1 cellular context compared by ENCODE assay signal in the genomic region with DNA sequence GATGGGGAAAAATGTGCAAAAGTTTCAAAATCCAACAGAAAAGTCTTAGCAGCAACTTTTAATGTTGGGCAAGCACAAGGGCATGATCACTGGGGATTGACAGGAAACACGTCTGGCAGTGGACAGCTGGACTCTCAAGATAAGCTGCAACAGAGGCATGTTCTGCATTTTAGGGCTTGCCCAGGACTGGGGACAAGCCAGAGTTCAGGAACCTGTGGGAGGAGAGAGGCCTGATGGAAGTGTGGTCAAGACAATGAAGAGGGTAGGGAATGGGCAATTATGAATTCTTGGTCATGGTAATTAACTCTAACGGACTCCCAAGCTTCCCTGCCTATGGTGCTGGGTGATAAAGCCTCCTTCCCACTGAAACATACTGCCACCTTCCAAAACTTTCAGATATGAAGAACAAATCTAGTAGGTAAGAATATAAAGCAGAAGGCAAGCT.
A peak's percentile ranks its signal among the peaks of the same experiment; 100 is the strongest.
TF ChIP-seq lines count a peak whose summit lies in the region.

No MANE protein-coding gene starts in this region.

TF ChIP-seq in K562, 482 proteins besides CTCF, POLR2A, EP300 and RAD21 (continued from another document and continues in another):
- TF ChIP-seq, protein P1, sequence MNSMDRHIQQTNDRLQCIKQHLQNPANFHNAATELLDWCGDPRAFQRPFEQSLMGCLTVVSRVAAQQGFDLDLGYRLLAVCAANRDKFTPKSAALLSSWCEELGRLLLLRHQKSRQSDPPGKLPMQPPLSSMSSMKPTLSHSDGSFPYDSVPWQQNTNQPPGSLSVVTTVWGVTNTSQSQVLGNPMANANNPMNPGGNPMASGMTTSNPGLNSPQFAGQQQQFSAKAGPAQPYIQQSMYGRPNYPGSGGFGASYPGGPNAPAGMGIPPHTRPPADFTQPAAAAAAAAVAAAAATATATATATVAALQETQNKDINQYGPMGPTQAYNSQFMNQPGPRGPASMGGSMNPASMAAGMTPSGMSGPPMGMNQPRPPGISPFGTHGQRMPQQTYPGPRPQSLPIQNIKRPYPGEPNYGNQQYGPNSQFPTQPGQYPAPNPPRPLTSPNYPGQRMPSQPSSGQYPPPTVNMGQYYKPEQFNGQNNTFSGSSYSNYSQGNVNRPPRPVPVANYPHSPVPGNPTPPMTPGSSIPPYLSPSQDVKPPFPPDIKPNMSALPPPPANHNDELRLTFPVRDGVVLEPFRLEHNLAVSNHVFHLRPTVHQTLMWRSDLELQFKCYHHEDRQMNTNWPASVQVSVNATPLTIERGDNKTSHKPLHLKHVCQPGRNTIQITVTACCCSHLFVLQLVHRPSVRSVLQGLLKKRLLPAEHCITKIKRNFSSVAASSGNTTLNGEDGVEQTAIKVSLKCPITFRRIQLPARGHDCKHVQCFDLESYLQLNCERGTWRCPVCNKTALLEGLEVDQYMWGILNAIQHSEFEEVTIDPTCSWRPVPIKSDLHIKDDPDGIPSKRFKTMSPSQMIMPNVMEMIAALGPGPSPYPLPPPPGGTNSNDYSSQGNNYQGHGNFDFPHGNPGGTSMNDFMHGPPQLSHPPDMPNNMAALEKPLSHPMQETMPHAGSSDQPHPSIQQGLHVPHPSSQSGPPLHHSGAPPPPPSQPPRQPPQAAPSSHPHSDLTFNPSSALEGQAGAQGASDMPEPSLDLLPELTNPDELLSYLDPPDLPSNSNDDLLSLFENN (IDR thresholded peaks at IDR 0.05; ENCODE audit: low read depth in 2 of 2, low read length in 2 of 2): peak in 1 of 2 experiments; percentile 93; a peak in 2 of 4 replicates
- TF ChIP-seq, protein P2, sequence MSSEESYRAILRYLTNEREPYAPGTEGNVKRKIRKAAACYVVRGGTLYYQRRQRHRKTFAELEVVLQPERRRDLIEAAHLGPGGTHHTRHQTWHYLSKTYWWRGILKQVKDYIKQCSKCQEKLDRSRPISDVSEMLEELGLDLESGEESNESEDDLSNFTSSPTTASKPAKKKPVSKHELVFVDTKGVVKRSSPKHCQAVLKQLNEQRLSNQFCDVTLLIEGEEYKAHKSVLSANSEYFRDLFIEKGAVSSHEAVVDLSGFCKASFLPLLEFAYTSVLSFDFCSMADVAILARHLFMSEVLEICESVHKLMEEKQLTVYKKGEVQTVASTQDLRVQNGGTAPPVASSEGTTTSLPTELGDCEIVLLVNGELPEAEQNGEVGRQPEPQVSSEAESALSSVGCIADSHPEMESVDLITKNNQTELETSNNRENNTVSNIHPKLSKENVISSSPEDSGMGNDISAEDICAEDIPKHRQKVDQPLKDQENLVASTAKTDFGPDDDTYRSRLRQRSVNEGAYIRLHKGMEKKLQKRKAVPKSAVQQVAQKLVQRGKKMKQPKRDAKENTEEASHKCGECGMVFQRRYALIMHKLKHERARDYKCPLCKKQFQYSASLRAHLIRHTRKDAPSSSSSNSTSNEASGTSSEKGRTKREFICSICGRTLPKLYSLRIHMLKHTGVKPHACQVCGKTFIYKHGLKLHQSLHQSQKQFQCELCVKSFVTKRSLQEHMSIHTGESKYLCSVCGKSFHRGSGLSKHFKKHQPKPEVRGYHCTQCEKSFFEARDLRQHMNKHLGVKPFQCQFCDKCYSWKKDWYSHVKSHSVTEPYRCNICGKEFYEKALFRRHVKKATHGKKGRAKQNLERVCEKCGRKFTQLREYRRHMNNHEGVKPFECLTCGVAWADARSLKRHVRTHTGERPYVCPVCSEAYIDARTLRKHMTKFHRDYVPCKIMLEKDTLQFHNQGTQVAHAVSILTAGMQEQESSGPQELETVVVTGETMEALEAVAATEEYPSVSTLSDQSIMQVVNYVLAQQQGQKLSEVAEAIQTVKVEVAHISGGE (CRISPR knock-in tag; IDR thresholded peaks at IDR 0.05): peak in 1 of 3 experiments; percentile 63; a peak in 2 of 6 replicates
- TF ChIP-seq ZC3H11A (IDR thresholded peaks at IDR 0.05; ENCODE audit: low read depth, low read length): no peak
- TF ChIP-seq, protein P3, sequence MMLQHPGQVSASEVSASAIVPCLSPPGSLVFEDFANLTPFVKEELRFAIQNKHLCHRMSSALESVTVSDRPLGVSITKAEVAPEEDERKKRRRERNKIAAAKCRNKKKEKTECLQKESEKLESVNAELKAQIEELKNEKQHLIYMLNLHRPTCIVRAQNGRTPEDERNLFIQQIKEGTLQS (IDR thresholded peaks at IDR 0.05): no peak
- TF ChIP-seq, protein P3 (CRISPR knock-in tag; conservative IDR thresholded peaks at IDR 0.05): no peak
- peak; percentile 73 for TF ChIP-seq EGR1 (conservative IDR thresholded peaks at IDR 0.05)
- no peak for TF ChIP-seq HNRNPUL1 (IDR thresholded peaks at IDR 0.05; ENCODE audit: low read length)
- no peak for TF ChIP-seq SMC3 (conservative IDR thresholded peaks at IDR 0.05; ENCODE audit: insufficient read depth, low read depth, low read length)
- TF ChIP-seq ZNF174 (CRISPR knock-in tag; IDR thresholded peaks at IDR 0.05): no peak
- TF ChIP-seq ZNF668 (CRISPR knock-in tag; IDR thresholded peaks at IDR 0.05): no peak
- TF ChIP-seq SREBF2 (CRISPR knock-in tag; IDR thresholded peaks at IDR 0.05): no peak
- TF ChIP-seq, protein P4, sequence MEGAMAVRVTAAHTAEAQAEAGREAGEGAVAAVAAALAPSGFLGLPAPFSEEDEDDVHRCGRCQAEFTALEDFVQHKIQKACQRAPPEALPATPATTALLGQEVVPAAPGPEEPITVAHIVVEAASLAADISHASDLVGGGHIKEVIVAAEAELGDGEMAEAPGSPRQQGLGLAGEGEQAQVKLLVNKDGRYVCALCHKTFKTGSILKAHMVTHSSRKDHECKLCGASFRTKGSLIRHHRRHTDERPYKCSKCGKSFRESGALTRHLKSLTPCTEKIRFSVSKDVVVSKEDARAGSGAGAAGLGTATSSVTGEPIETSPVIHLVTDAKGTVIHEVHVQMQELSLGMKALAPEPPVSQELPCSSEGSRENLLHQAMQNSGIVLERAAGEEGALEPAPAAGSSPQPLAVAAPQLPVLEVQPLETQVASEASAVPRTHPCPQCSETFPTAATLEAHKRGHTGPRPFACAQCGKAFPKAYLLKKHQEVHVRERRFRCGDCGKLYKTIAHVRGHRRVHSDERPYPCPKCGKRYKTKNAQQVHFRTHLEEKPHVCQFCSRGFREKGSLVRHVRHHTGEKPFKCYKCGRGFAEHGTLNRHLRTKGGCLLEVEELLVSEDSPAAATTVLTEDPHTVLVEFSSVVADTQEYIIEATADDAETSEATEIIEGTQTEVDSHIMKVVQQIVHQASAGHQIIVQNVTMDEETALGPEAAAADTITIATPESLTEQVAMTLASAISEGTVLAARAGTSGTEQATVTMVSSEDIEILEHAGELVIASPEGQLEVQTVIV (CRISPR knock-in tag; IDR thresholded peaks at IDR 0.05; ENCODE audit: borderline replicate concordance): no peak
- TF ChIP-seq CBX3 (IDR thresholded peaks at IDR 0.05; ENCODE audit: borderline replicate concordance in 1 of 2, low read length in 2 of 2): peak in 1 of 2 experiments; percentile 69; a peak in 2 of 3 replicates
- peak; percentile 63; the same call in 1 of the 2 replicates for TF ChIP-seq CREB1 (IDR thresholded peaks at IDR 0.05)
- peak; percentile 46; the same call in 1 of the 2 replicates for TF ChIP-seq CREB1 (CRISPR knock-in tag; IDR thresholded peaks at IDR 0.05)
- TF ChIP-seq ZNF444 (CRISPR knock-in tag; IDR thresholded peaks at IDR 0.05): no peak
- TF ChIP-seq ZNF778 (CRISPR knock-in tag; IDR thresholded peaks at IDR 0.05): no peak
- TF ChIP-seq, protein P5, sequence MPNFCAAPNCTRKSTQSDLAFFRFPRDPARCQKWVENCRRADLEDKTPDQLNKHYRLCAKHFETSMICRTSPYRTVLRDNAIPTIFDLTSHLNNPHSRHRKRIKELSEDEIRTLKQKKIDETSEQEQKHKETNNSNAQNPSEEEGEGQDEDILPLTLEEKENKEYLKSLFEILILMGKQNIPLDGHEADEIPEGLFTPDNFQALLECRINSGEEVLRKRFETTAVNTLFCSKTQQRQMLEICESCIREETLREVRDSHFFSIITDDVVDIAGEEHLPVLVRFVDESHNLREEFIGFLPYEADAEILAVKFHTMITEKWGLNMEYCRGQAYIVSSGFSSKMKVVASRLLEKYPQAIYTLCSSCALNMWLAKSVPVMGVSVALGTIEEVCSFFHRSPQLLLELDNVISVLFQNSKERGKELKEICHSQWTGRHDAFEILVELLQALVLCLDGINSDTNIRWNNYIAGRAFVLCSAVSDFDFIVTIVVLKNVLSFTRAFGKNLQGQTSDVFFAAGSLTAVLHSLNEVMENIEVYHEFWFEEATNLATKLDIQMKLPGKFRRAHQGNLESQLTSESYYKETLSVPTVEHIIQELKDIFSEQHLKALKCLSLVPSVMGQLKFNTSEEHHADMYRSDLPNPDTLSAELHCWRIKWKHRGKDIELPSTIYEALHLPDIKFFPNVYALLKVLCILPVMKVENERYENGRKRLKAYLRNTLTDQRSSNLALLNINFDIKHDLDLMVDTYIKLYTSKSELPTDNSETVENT (CRISPR knock-in tag; IDR thresholded peaks at IDR 0.05): peak; percentile 36; the same call in 1 of the 2 replicates
- peak; percentile 86 for TF ChIP-seq TRIM24 (IDR thresholded peaks at IDR 0.05)
- TF ChIP-seq HSF4 (CRISPR knock-in tag; IDR thresholded peaks at IDR 0.05; ENCODE audit: borderline replicate concordance): no peak
- no peak for TF ChIP-seq KLF10 (CRISPR knock-in tag; IDR thresholded peaks at IDR 0.05)
- TF ChIP-seq, protein P6, sequence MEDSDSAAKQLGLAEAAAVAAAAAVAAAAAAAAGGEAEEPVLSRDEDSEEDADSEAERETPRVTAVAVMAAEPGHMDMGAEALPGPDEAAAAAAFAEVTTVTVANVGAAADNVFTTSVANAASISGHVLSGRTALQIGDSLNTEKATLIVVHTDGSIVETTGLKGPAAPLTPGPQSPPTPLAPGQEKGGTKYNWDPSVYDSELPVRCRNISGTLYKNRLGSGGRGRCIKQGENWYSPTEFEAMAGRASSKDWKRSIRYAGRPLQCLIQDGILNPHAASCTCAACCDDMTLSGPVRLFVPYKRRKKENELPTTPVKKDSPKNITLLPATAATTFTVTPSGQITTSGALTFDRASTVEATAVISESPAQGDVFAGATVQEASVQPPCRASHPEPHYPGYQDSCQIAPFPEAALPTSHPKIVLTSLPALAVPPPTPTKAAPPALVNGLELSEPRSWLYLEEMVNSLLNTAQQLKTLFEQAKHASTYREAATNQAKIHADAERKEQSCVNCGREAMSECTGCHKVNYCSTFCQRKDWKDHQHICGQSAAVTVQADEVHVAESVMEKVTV (CRISPR knock-in tag; IDR thresholded peaks at IDR 0.05): no peak
- TF ChIP-seq ZNF584 (CRISPR knock-in tag; IDR thresholded peaks at IDR 0.05; ENCODE audit: low read depth): peak; percentile 91
- TF ChIP-seq CHD4 (IDR thresholded peaks at IDR 0.05; ENCODE audit: insufficient read depth, insufficient replicate concordance, low read depth, low read length, poor library complexity, severe bottlenecking): peak; percentile 13
- no peak for TF ChIP-seq RBFOX2 (IDR thresholded peaks at IDR 0.05; ENCODE audit: low read depth, low read length)
- TF ChIP-seq NR2F6 (CRISPR knock-in tag; IDR thresholded peaks at IDR 0.05): no peak
- TF ChIP-seq KLF13 (tag; IDR thresholded peaks at IDR 0.05; ENCODE audit: borderline replicate concordance, low read depth): no peak
- TF ChIP-seq, protein P7, sequence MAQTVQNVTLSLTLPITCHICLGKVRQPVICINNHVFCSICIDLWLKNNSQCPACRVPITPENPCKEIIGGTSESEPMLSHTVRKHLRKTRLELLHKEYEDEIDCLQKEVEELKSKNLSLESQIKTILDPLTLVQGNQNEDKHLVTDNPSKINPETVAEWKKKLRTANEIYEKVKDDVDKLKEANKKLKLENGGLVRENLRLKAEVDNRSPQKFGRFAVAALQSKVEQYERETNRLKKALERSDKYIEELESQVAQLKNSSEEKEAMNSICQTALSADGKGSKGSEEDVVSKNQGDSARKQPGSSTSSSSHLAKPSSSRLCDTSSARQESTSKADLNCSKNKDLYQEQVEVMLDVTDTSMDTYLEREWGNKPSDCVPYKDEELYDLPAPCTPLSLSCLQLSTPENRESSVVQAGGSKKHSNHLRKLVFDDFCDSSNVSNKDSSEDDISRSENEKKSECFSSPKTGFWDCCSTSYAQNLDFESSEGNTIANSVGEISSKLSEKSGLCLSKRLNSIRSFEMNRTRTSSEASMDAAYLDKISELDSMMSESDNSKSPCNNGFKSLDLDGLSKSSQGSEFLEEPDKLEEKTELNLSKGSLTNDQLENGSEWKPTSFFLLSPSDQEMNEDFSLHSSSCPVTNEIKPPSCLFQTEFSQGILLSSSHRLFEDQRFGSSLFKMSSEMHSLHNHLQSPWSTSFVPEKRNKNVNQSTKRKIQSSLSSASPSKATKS (CRISPR knock-in tag; IDR thresholded peaks at IDR 0.05): no peak
- no peak for TF ChIP-seq ZNF324 (CRISPR knock-in tag; IDR thresholded peaks at IDR 0.05)
- TF ChIP-seq ZNF764 (CRISPR knock-in tag; IDR thresholded peaks at IDR 0.05; ENCODE audit: low read depth): no peak
- TF ChIP-seq XRCC5 (IDR thresholded peaks at IDR 0.05; ENCODE audit: low read depth, low read length): no peak
- TF ChIP-seq SRSF9 (IDR thresholded peaks at IDR 0.05; ENCODE audit: borderline replicate concordance, low read depth, low read length): no peak
- no peak for TF ChIP-seq HNRNPL (IDR thresholded peaks at IDR 0.05; ENCODE audit: low read depth, low read length)
- peak; percentile 76 for TF ChIP-seq MBD2 (IDR thresholded peaks at IDR 0.05; ENCODE audit: borderline replicate concordance, low read depth)
- TF ChIP-seq SETDB1 (IDR thresholded peaks at IDR 0.05; ENCODE audit: low read length): no peak
- TF ChIP-seq SRSF7 (optimal IDR thresholded peaks at IDR 0.05; ENCODE audit: low read depth, low read length): no peak
- TF ChIP-seq, protein P8, sequence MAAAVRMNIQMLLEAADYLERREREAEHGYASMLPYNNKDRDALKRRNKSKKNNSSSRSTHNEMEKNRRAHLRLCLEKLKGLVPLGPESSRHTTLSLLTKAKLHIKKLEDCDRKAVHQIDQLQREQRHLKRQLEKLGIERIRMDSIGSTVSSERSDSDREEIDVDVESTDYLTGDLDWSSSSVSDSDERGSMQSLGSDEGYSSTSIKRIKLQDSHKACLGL (CRISPR knock-in tag; IDR thresholded peaks at IDR 0.05; ENCODE audit: borderline replicate concordance, poor library complexity, severe bottlenecking): no peak
- TF ChIP-seq ZNF551 (CRISPR knock-in tag; IDR thresholded peaks at IDR 0.05): no peak
- TF ChIP-seq KAT7 (CRISPR knock-in tag; IDR thresholded peaks at IDR 0.05; ENCODE audit: borderline replicate concordance): peak; percentile 83; the same call in 1 of the 2 replicates
- TF ChIP-seq TBL1XR1 (IDR thresholded peaks at IDR 0.05; ENCODE audit: low read length in 2 of 2): peak; percentile 84 to 90
- no peak for TF ChIP-seq HNRNPLL (IDR thresholded peaks at IDR 0.05; ENCODE audit: low read depth, low read length, poor library complexity, severe bottlenecking)
- no peak for TF ChIP-seq NFIX (CRISPR knock-in tag; IDR thresholded peaks at IDR 0.05; ENCODE audit: low read depth)
- peak; percentile 98 for TF ChIP-seq ETV1 (tag; conservative IDR thresholded peaks at IDR 0.05; ENCODE audit: low read depth)
